ENCODE assay signal across 21 cellular contexts in genomic region chr11:214083-214482, GRCh38. TPM values are rescaled to one million over a fixed set of nuclear protein-coding genes. Genes with fewer than 3 reads are reported as not detected.
"Had no signal": no experiment of that assay in that cellular context is flagged by ENCODE, and none has a peak within 500 bp of the region (broad histone marks: within the 10 kb centered on the region; RNA-seq: fewer than 3 reads in every experiment).

No MANE protein-coding gene starts in this region.

- H3K9me3 Mint-ChIP-seq: naive thymus-derived CD8-positive, alpha-beta T cell; stimulated activated naive CD8-positive, alpha-beta T cell treated with anti-CD3 and anti-CD28 coated beads, Interleukin-15, amount 100 ng/mL, for 72 hours had no signal

- H3K4me2 ChIP-seq: hepatocyte had no signal

- H3K27me3 Mint-ChIP-seq: naive thymus-derived CD8-positive, alpha-beta T cell; stimulated activated naive CD8-positive, alpha-beta T cell treated with anti-CD3 and anti-CD28 coated beads, Interleukin-15, amount 100 ng/mL, for 72 hours had no signal

- H3K9me3 ChIP-seq: lower lobe of right lung, testis had no signal

- H2AFZ ChIP-seq: hepatocyte had no signal

- H3K4me3 ChIP-seq: hepatocyte, lower lobe of right lung, testis had no signal

- H3K4me3 Mint-ChIP-seq: naive thymus-derived CD8-positive, alpha-beta T cell; stimulated activated naive CD8-positive, alpha-beta T cell treated with anti-CD3 and anti-CD28 coated beads, Interleukin-15, amount 100 ng/mL, for 72 hours had no signal

- H3K27me3 ChIP-seq: hepatocyte, testis had no signal

- H3K27ac ChIP-seq: hepatocyte, lower lobe of right lung, testis had no signal

- ATAC-seq: left colon; lower lobe of right lung; naive thymus-derived CD8-positive, alpha-beta T cell; stimulated activated naive CD8-positive, alpha-beta T cell treated with anti-CD3 and anti-CD28 coated beads, Interleukin-15, amount 100 ng/mL, for 72 hours had no signal

- DNase-seq: activated CD4-positive, alpha-beta T cell treated with anti-CD3 and anti-CD28 coated beads for 1 hour; activated CD4-positive, alpha-beta T cell treated with anti-CD3 and anti-CD28 coated beads, Interleukin-2, amount 50 U/mL, for 48 hours; activated naive CD4-positive, alpha-beta T cell treated with anti-CD3 and anti-CD28 coated beads, Interleukin-2, amount 50 U/mL, for 16 hours; dermis blood vessel endothelial cell; effector memory CD4-positive, alpha-beta T cell; foreskin fibroblast; left colon; lower lobe of right lung; naive thymus-derived CD8-positive, alpha-beta T cell; nucleus accumbens; retina; stimulated activated CD4-positive, alpha-beta T cell treated with anti-CD3 and anti-CD28 coated beads, Interleukin-2, amount 100 ng/mL, for 24 hours; stimulated activated naive CD8-positive, alpha-beta T cell treated with anti-CD3 and anti-CD28 coated beads, Interleukin-15, amount 100 ng/mL, for 72 hours; testis; WERI-Rb-1 had no signal

- H3K27ac Mint-ChIP-seq: stimulated activated naive CD8-positive, alpha-beta T cell treated with anti-CD3 and anti-CD28 coated beads, Interleukin-15, amount 100 ng/mL, for 72 hours had no signal

RNA-seq across cellular contexts. Expression of gene SCGB1C1, which starts 21.2 kb away (rescaled TPM):
- total RNA-seq: bronchial epithelial cell; dermis blood vessel endothelial cell; hepatocyte; left colon; lower lobe of right lung; mesenteric fat pad; naive thymus-derived CD8-positive, alpha-beta T cell; skeletal muscle tissue; T-helper 2 cell treated with Interferon-gamma antibody and Interleukin-4, amounts not matched to agents 100 ng/mL and 5 ng/mL, for 36 hours; testis; ureter had no signal
- polyA plus RNA-seq: hepatocyte; naive thymus-derived CD8-positive, alpha-beta T cell had no signal
